In genomic region chr15:77421370-77421700, GRCh38 we compare ENCODE assay signal across 8 cellular contexts. TPM values are rescaled to one million over a fixed set of nuclear protein-coding genes. Genes with fewer than 3 reads are reported as not detected.
A peak's percentile ranks its signal among the peaks of the same experiment; 100 is the strongest.
DNase-seq lines count a peak whose midpoint lies in the region; ATAC-seq, FAIRE-seq and TF ChIP-seq lines count a peak whose summit lies in the region.

No MANE protein-coding gene starts in this region.

- H3K9me3 Mint-ChIP-seq in T-helper 1 cell treated with Interleukin-12 subunit alpha and Interleukin-12 subunit beta and Interleukin-4 antibody, amounts not matched to agents 30 μg/mL and 1 μg/mL, for 36 hours, result no peaks in the 10 kb centered on the region

- H3K4me3 ChIP-seq in SK-N-SH (ENCODE audit: low read depth in 2 of 2, low read length in 1 of 2) (peak overlapping the region; percentile 71 to 93), foreskin fibroblast (ENCODE audit: low read depth in 1 of 2, low read length in 2 of 2) (peak overlapping the region; percentile 73 to 85), gastrocnemius medialis (peak overlapping the region; percentile 58 to 91 (median 84))

- peak overlapping the region; percentile 99 for H3K4me3 Mint-ChIP-seq in T-helper 1 cell treated with Interleukin-12 subunit alpha and Interleukin-12 subunit beta and Interleukin-4 antibody, amounts not matched to agents 30 μg/mL and 1 μg/mL, for 36 hours

- H3K27ac Mint-ChIP-seq in T-helper 1 cell treated with Interleukin-12 subunit alpha and Interleukin-12 subunit beta and Interleukin-4 antibody, amounts not matched to agents 30 μg/mL and 1 μg/mL, for 36 hours, result peak overlapping the region; percentile 99

- H3K4me1 ChIP-seq in SK-N-SH (ENCODE audit: control insufficient read depth in 1 of 2, insufficient read depth in 2 of 2, low read depth in 1 of 2, low read length in 1 of 2) (peaks cover 14 to 24% of the 10 kb centered on the region in 2 experiments), gastrocnemius medialis (peaks cover 55 to 61% of the 10 kb centered on the region in 2 donors)

- peak overlapping the region; percentile 90 for H3K4me2 ChIP-seq in SK-N-SH

- H3K27me3 Mint-ChIP-seq in T-helper 1 cell treated with Interleukin-12 subunit alpha and Interleukin-12 subunit beta and Interleukin-4 antibody, amounts not matched to agents 30 μg/mL and 1 μg/mL, for 36 hours (ENCODE audit: low read depth), result peaks cover 5% of the 10 kb centered on the region

- peaks cover 32% of the 10 kb centered on the region for H3K4me1 Mint-ChIP-seq in T-helper 1 cell treated with Interleukin-12 subunit alpha and Interleukin-12 subunit beta and Interleukin-4 antibody, amounts not matched to agents 30 μg/mL and 1 μg/mL, for 36 hours (ENCODE audit: low read depth)

- H3K9ac ChIP-seq in SK-N-SH, result peak overlapping the region; percentile 84

- peaks cover 36% of the 10 kb centered on the region for H4K20me1 ChIP-seq in SK-N-SH (ENCODE audit: insufficient read depth)

- no peak for TF ChIP-seq EP300 in SK-N-SH (IDR thresholded peaks at IDR 0.05; ENCODE audit: borderline replicate concordance in 1 of 2, low read depth in 1 of 2, low read length in 1 of 2)

- no peak for ATAC-seq in SK-N-SH treated with all-trans-retinoic acid at 6 μM for 48 hours
- no peak for ATAC-seq in gastrocnemius medialis
- ATAC-seq in HG03432 (IDR thresholded peaks at IDR 0.05; ENCODE audit: unreplicated experiment), result no peak

- no peak for FAIRE-seq in D721Med (lab: Jason Lieb, UNC)

- 2% methylated on average over 3 of the region's 3 CpGs for WGBS in SK-N-SH (ENCODE audit: low lambda C conversion rate)

- H3K36me3 Mint-ChIP-seq in T-helper 1 cell treated with Interleukin-12 subunit alpha and Interleukin-12 subunit beta and Interleukin-4 antibody, amounts not matched to agents 30 μg/mL and 1 μg/mL, for 36 hours (ENCODE audit: low read depth), result peaks cover 11% of the 10 kb centered on the region

- CTCF ChIA-PET in SK-N-SH (lab: Yijun Ruan, JAX), result interaction anchor here (0.9 to 2.6 kb wide), 5 partner anchors 57 to 303 kb away, joined by 3 to 14 read pairs (median 4); no protein-coding TSS in a partner anchor

- peaks cover 16% of the 10 kb centered on the region for H3F3A ChIP-seq in SK-N-SH (replicated peaks; ENCODE audit: insufficient read depth)

- intact Hi-C loops in gastrocnemius medialis (cut with DNase I; ENCODE audit: low total_unique reads), result loop anchor here (2.0 to 10.0 kb wide), 2 partner anchors 75 to 1967 kb away; partner anchors contain the start of gene SIN3A

- no peak overlapping the region for H2AFZ ChIP-seq in SK-N-SH (ENCODE audit: low read depth)

- H3K36me3 ChIP-seq in SK-N-SH (replicated peaks in 1 of 2; ENCODE audit: control insufficient read depth in 1 of 2, insufficient read depth in 2 of 2, low read length in 1 of 2), result peaks cover 3 to 10% of the 10 kb centered on the region in 2 experiments
- H3K36me3 ChIP-seq in gastrocnemius medialis, result no peaks in the 10 kb centered on the region

- DNase-seq in SK-N-SH (peak; percentile 7), foreskin fibroblast (no peak), gastrocnemius medialis (peak in 1 of 2 donors; percentile 15), D721Med (ENCODE audit: insufficient read length, low spot score) (no peak), T1000 (lab: John Stamatoyannopoulos, UW) (no peak)

- no peak for TF ChIP-seq POLR2A in gastrocnemius medialis (IDR thresholded peaks at IDR 0.05)

- peaks cover 86% of the 10 kb centered on the region for H3K79me2 ChIP-seq in SK-N-SH (ENCODE audit: insufficient read depth)

- no peaks in the 10 kb centered on the region for H3K9me3 ChIP-seq in SK-N-SH
- H3K9me3 ChIP-seq in gastrocnemius medialis, result no peaks in the 10 kb centered on the region

- POLR2A ChIA-PET in SK-N-SH (lab: Yijun Ruan, JAX), result interaction anchor here (0.6 to 1.0 kb wide), 2 partner anchors 350 to 402 kb away, joined by 3 to 4 read pairs; partner anchors contain the start of gene TSPAN3

- TF ChIP-seq CTCF in SK-N-SH (IDR thresholded peaks at IDR 0.05), result no peak
- no peak for TF ChIP-seq CTCF in foreskin fibroblast (IDR thresholded peaks at IDR 0.05; ENCODE audit: low read depth, low read length)
- no peak for TF ChIP-seq CTCF in gastrocnemius medialis (IDR thresholded peaks at IDR 0.05 in 4 of 5, conservative IDR thresholded peaks at IDR 0.05 in 1 of 5)
- TF ChIP-seq CTCF in D721Med (IDR thresholded peaks at IDR 0.05; ENCODE audit: insufficient read depth, missing control alignments), result no peak

- in situ Hi-C loops in gastrocnemius medialis (cut with MboI; ENCODE audit: low sequenced_read_pairs in 4 of 4), result no loop called here

- no peak for TF ChIP-seq RAD21 in SK-N-SH (IDR thresholded peaks at IDR 0.05; ENCODE audit: low read length)

- no peaks in the 10 kb centered on the region for H3K27me3 ChIP-seq in SK-N-SH (ENCODE audit: insufficient read depth)
- no peaks in the 10 kb centered on the region for H3K27me3 ChIP-seq in gastrocnemius medialis

- no peaks in the 10 kb centered on the region for H3K9me2 ChIP-seq in SK-N-SH

- H3K27ac ChIP-seq in SK-N-SH (ENCODE audit: low read depth in 2 of 2, low read length in 1 of 2), result peak overlapping the region; percentile 94 to 99; a peak in 3 of 4 replicates
- peak overlapping the region; percentile 87 to 98 (median 97) for H3K27ac ChIP-seq in gastrocnemius medialis

TF ChIP-seq in SK-N-SH, 30 proteins besides CTCF, POLR2A, EP300 and RAD21:
- TF ChIP-seq RFX5 (IDR thresholded peaks at IDR 0.05; ENCODE audit: low read length) (no peak), USF1 (IDR thresholded peaks at IDR 0.05; ENCODE audit: borderline replicate concordance, low read depth) (no peak), ELF1 (IDR thresholded peaks at IDR 0.05) (no peak), IRF3 (IDR thresholded peaks at IDR 0.05; ENCODE audit: low read depth, low read length) (no peak), MAX (IDR thresholded peaks at IDR 0.05; ENCODE audit: low read depth) (no peak), FOSL2 (IDR thresholded peaks at IDR 0.05; ENCODE audit: borderline replicate concordance, low read depth) (no peak)

TF ChIP-seq in SK-N-SH treated with all-trans-retinoic acid at 6 μM for 48 hours, 23 proteins besides CTCF, POLR2A, EP300 and RAD21:
- TF ChIP-seq OSR1 (CRISPR knock-in tag; IDR thresholded peaks at IDR 0.05), result no peak
- TF ChIP-seq ZNF70 (CRISPR knock-in tag; IDR thresholded peaks at IDR 0.05), result no peak
- TF ChIP-seq CSRNP3 (CRISPR knock-in tag; IDR thresholded peaks at IDR 0.05), result no peak

RNA-seq across cellular contexts. Expression of gene HMG20A, which starts 0.6 kb away (rescaled TPM):
- polyA plus RNA-seq in SK-N-SH (2012; rRNA removed), result 27.7 and 34.3 TPM in 2 replicates
- polyA plus RNA-seq in SK-N-SH (2012; cell fraction: cytosol; rRNA removed), result 29.7 and 31.3 TPM in 2 replicates
- 45.7 and 55.6 TPM in 2 replicates for polyA plus RNA-seq in SK-N-SH (2012; cell fraction: nucleus; rRNA removed)
- total RNA-seq in gastrocnemius medialis, result 10 to 100 TPM; 17.7 to 39.6 (median 29.9) TPM

RNA-seq across cellular contexts. Expression of gene PEAK1, which starts 1.4 kb away (rescaled TPM):
- 9.0 and 13.0 TPM in 2 replicates for polyA plus RNA-seq in SK-N-SH (2012; rRNA removed)
- polyA plus RNA-seq in SK-N-SH (2012; cell fraction: cytosol; rRNA removed), result 7.0 and 8.7 TPM in 2 replicates
- 19.6 and 31.0 TPM in 2 replicates for polyA plus RNA-seq in SK-N-SH (2012; cell fraction: nucleus; rRNA removed)
- total RNA-seq in gastrocnemius medialis, result 10 to 100 TPM; 17.8 to 21.9 (median 20.8) TPM
